Comparison of ENCODE assay signal across 1 cellular context in the genomic region with DNA sequence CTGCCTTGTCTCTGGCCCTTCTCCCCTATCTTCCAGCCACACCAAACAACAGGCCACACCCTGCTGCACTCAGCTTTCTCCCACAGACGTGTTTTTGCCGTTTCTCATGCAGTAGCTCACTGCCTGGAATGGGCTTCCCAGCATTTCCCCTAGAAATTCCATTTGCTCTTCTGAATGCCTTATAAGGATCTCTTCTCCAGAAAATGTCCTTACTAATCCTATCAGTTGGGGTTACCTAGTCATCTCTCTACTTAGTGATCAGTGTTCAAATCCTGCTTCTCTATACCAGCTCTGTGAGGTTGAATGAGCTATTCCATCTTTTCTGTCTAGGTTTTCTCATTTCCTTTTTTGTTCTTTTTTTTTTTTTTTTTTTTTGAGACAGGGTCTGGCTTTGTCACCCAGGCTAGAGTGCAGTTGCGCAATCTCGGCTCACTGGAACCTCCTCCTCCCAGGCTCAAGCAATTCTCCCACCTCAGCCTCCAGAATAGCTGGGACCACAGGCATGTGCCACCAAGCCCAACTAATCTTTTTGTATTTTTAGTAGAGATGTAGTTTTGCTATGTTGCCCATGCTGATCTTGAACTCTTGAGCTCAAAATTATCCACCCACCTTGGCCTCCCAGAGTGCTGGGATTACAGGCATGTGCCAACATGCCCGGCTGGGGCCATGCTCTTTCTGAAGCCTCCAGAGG.
A peak's percentile ranks its signal among the peaks of the same experiment; 100 is the strongest.
TF ChIP-seq lines count a peak whose summit lies in the region.

No MANE protein-coding gene starts in this region.

TF ChIP-seq in A549, 52 proteins besides CTCF, POLR2A, EP300 and RAD21 (continued from another document):
- TF ChIP-seq, protein P1, sequence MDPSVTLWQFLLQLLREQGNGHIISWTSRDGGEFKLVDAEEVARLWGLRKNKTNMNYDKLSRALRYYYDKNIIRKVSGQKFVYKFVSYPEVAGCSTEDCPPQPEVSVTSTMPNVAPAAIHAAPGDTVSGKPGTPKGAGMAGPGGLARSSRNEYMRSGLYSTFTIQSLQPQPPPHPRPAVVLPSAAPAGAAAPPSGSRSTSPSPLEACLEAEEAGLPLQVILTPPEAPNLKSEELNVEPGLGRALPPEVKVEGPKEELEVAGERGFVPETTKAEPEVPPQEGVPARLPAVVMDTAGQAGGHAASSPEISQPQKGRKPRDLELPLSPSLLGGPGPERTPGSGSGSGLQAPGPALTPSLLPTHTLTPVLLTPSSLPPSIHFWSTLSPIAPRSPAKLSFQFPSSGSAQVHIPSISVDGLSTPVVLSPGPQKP (IDR thresholded peaks at IDR 0.05; ENCODE audit: low read depth, low read length), result no peak
- TF ChIP-seq, protein P2, sequence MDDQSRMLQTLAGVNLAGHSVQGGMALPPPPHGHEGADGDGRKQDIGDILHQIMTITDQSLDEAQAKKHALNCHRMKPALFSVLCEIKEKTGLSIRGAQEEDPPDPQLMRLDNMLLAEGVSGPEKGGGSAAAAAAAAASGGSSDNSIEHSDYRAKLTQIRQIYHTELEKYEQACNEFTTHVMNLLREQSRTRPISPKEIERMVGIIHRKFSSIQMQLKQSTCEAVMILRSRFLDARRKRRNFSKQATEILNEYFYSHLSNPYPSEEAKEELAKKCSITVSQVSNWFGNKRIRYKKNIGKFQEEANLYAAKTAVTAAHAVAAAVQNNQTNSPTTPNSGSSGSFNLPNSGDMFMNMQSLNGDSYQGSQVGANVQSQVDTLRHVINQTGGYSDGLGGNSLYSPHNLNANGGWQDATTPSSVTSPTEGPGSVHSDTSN (IDR thresholded peaks at IDR 0.05), result no peak
- no peak; the same call in 1 of the 2 replicates for TF ChIP-seq FOXS1 (CRISPR knock-in tag; IDR thresholded peaks at IDR 0.05)
- TF ChIP-seq JUN (IDR thresholded peaks at IDR 0.05), result no peak
- peak; percentile 96 to 99 for TF ChIP-seq CEBPB (IDR thresholded peaks at IDR 0.05)
- no peak for TF ChIP-seq BHLHE40 (IDR thresholded peaks at IDR 0.05; ENCODE audit: low read depth, low read length)
- TF ChIP-seq CBX8 (IDR thresholded peaks at IDR 0.05), result no peak
- TF ChIP-seq KDM5A (IDR thresholded peaks at IDR 0.05), result no peak
- no peak for TF ChIP-seq ZFP36 (IDR thresholded peaks at IDR 0.05; ENCODE audit: borderline replicate concordance, partially characterized antibody)
- TF ChIP-seq PHF8 (IDR thresholded peaks at IDR 0.05; ENCODE audit: borderline replicate concordance, low read depth), result no peak
- no peak for TF ChIP-seq RARB (CRISPR knock-in tag; IDR thresholded peaks at IDR 0.05)
- TF ChIP-seq, protein P3, sequence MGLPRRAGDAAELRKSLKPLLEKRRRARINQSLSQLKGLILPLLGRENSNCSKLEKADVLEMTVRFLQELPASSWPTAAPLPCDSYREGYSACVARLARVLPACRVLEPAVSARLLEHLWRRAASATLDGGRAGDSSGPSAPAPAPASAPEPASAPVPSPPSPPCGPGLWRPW (IDR thresholded peaks at IDR 0.05), result no peak
- TF ChIP-seq GATA3 (IDR thresholded peaks at IDR 0.05; ENCODE audit: borderline replicate concordance), result no peak
- peak; percentile 59; the same call in 1 of the 2 replicates for TF ChIP-seq ZSCAN20 (CRISPR knock-in tag; IDR thresholded peaks at IDR 0.05)
- 0 out of 2 replicates have a peak, but pooled peaks have one; percentile 49 for TF ChIP-seq TP53 (CRISPR knock-in tag; IDR thresholded peaks at IDR 0.05)
- TF ChIP-seq, protein P4, sequence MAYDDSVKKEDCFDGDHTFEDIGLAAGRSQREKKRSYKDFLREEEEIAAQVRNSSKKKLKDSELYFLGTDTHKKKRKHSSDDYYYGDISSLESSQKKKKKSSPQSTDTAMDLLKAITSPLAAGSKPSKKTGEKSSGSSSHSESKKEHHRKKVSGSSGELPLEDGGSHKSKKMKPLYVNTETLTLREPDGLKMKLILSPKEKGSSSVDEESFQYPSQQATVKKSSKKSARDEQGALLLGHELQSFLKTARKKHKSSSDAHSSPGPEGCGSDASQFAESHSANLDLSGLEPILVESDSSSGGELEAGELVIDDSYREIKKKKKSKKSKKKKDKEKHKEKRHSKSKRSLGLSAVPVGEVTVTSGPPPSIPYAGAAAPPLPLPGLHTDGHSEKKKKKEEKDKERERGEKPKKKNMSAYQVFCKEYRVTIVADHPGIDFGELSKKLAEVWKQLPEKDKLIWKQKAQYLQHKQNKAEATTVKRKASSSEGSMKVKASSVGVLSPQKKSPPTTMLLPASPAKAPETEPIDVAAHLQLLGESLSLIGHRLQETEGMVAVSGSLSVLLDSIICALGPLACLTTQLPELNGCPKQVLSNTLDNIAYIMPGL (CRISPR knock-in tag; IDR thresholded peaks at IDR 0.05; ENCODE audit: borderline replicate concordance), result no peak
- peak; percentile 74; the same call in 1 of the 2 replicates for TF ChIP-seq HOXB13 (CRISPR knock-in tag; IDR thresholded peaks at IDR 0.05; ENCODE audit: low read depth)
- TF ChIP-seq, protein P5, sequence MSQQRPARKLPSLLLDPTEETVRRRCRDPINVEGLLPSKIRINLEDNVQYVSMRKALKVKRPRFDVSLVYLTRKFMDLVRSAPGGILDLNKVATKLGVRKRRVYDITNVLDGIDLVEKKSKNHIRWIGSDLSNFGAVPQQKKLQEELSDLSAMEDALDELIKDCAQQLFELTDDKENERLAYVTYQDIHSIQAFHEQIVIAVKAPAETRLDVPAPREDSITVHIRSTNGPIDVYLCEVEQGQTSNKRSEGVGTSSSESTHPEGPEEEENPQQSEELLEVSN (IDR thresholded peaks at IDR 0.05; ENCODE audit: borderline replicate concordance, low read depth), result no peak
- TF ChIP-seq ZC3H11A (IDR thresholded peaks at IDR 0.05), result no peak
- TF ChIP-seq ESRRA (IDR thresholded peaks at IDR 0.05; ENCODE audit: borderline replicate concordance, low read length), result no peak
- no peak for TF ChIP-seq NPAS2 (CRISPR knock-in tag; IDR thresholded peaks at IDR 0.05; ENCODE audit: borderline replicate concordance)
- TF ChIP-seq MAZ (IDR thresholded peaks at IDR 0.05; ENCODE audit: borderline replicate concordance, low read depth, low read length), result no peak
- TF ChIP-seq, protein P6, sequence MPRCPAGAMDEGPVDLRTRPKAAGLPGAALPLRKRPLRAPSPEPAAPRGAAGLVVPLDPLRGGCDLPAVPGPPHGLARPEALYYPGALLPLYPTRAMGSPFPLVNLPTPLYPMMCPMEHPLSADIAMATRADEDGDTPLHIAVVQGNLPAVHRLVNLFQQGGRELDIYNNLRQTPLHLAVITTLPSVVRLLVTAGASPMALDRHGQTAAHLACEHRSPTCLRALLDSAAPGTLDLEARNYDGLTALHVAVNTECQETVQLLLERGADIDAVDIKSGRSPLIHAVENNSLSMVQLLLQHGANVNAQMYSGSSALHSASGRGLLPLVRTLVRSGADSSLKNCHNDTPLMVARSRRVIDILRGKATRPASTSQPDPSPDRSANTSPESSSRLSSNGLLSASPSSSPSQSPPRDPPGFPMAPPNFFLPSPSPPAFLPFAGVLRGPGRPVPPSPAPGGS (IDR thresholded peaks at IDR 0.05), result no peak
